ENCODE assay signal across 10 cellular contexts in the genomic region with DNA sequence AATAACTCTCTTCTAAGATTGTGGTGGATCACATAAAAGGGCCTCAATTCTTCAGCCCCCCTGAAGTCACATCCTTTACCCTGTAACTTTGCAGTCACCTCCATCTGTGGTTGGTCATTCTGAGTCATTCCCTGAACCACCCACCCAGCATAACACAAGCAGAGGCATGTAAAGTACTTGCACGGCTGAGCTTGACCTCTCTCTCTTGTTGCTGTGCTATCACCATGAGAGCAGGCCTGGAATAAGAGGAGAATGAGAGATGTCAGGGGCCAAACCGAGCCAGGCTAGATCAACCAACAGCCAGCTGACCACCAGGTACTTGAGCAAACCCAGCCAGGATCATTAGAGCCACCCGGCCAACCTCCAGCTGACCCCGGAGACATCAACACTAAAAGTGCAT. TPM values are rescaled to one million over a fixed set of nuclear protein-coding genes. Genes with fewer than 3 reads are reported as not detected.
DNase-seq lines count a peak whose midpoint lies in the region; ATAC-seq lines count a peak whose summit lies in the region.
"Had no signal": no experiment of that assay in that cellular context is flagged by ENCODE, and none has a peak within 500 bp of the region (broad histone marks: within the 10 kb centered on the region; RNA-seq: fewer than 3 reads in every experiment).

No MANE protein-coding gene starts in this region.

- peak; percentile 36 for DNase-seq in NK-92 treated with Interleukin-12 subunit alpha and Interleukin-12 subunit beta, amount 100 ng/mL, for 24 hours (lab: John Stamatoyannopoulos, UW)
- DNase-seq in NK-92 (lab: John Stamatoyannopoulos, UW; ENCODE audit: unreplicated experiment) (no peak), T1000 (lab: John Stamatoyannopoulos, UW) (peak; percentile 37), NCI-H1048 (lab: John Stamatoyannopoulos, UW) (no peak), NCI-H345 treated with DMSO at 0.1 percent for 48 hours (lab: John Stamatoyannopoulos, UW; ENCODE audit: unreplicated experiment) (no peak)
- no peak for DNase-seq in stimulated activated CD4-positive, alpha-beta T cell treated with anti-CD3 and anti-CD28 coated beads, Interleukin-12 subunit alpha, Interleukin-12 subunit beta, amount 100 ng/mL, for 4 hours
- DNase-seq: effector CD4-positive, alpha-beta T cell; occipital lobe had no signal

- no peaks in the 10 kb centered on the region for H3K27me3 ChIP-seq in skeletal muscle satellite cell (ENCODE audit: control insufficient read depth, insufficient read depth, low read length)

- H3K9ac ChIP-seq in skeletal muscle satellite cell (ENCODE audit: low read depth, low read length): peak overlapping the region; percentile 40

- no peaks in the 10 kb centered on the region for H3K9me3 ChIP-seq in skeletal muscle satellite cell (replicated peaks; ENCODE audit: low read length)

- H3K36me3 ChIP-seq in skeletal muscle satellite cell (ENCODE audit: insufficient read depth, low read length): no peaks in the 10 kb centered on the region

- ATAC-seq in HG02973 (IDR thresholded peaks at IDR 0.05; ENCODE audit: unreplicated experiment): peak; percentile 81

- peaks cover 39% of the 10 kb centered on the region for H3K4me1 ChIP-seq in skeletal muscle satellite cell (ENCODE audit: control insufficient read depth, insufficient read depth, low read length)

- H3K4me2 ChIP-seq in skeletal muscle satellite cell (ENCODE audit: low read length): no peak overlapping the region

- H3K4me3 ChIP-seq in skeletal muscle satellite cell (ENCODE audit: low read length): no peak overlapping the region

RNA-seq across cellular contexts. Expression of a gene that starts 13.5 kb away (rescaled TPM):
- 62.1 and 84.5 TPM in 2 replicates for total RNA-seq in skeletal muscle satellite cell (2012; rRNA removed)

Comparison
In these comparisons a context has a peak if more than half of its experiments do, and no peak if none do; other contexts are left out.
1. DNase-seq: peak in NK-92 treated with Interleukin-12 subunit alpha and Interleukin-12 subunit beta, amount 100 ng/mL, for 24 hours (single experiment) and T1000 (single experiment); none in NK-92 (single experiment), NCI-H1048 (single experiment), stimulated activated CD4-positive, alpha-beta T cell treated with anti-CD3 and anti-CD28 coated beads, Interleukin-12 subunit alpha, Interleukin-12 subunit beta, amount 100 ng/mL, for 4 hours (single experiment) and NCI-H345 treated with DMSO at 0.1 percent for 48 hours (single experiment).